Comparison of ENCODE assay signal across 1 cellular context in genomic region chr15:70752142-70752754, GRCh38.
A peak's percentile ranks its signal among the peaks of the same experiment; 100 is the strongest.
TF ChIP-seq lines count a peak whose summit lies in the region.

No MANE protein-coding gene starts in this region.

TF ChIP-seq in HEK293, 187 proteins besides CTCF, POLR2A, EP300 and RAD21 (continued from another document):
- no peak for TF ChIP-seq ZNF776 (tag by site-specific recombination; IDR thresholded peaks at IDR 0.05; ENCODE audit: borderline replicate concordance)
- peak; percentile 89 for TF ChIP-seq ZNF596 (tag by site-specific recombination; IDR thresholded peaks at IDR 0.05)
- no peak for TF ChIP-seq KLF8 (tag by site-specific recombination; IDR thresholded peaks at IDR 0.05)
- TF ChIP-seq ZNF362 (tag by site-specific recombination; IDR thresholded peaks at IDR 0.05): peak; percentile 55; the same call in 1 of the 2 replicates
- TF ChIP-seq ZNF146 (tag by site-specific recombination; IDR thresholded peaks at IDR 0.05): no peak
- TF ChIP-seq ZNF600 (tag by site-specific recombination; IDR thresholded peaks at IDR 0.05): 0 out of 2 replicates have a peak, but pooled peaks have one; percentile 13
- peak; percentile 73 for TF ChIP-seq BCL6B (tag by site-specific recombination; IDR thresholded peaks at IDR 0.05)
- no peak for TF ChIP-seq ZNF518A (tag by site-specific recombination; conservative IDR thresholded peaks at IDR 0.05; ENCODE audit: low read depth)
- no peak for TF ChIP-seq ZNF292 (tag by site-specific recombination; IDR thresholded peaks at IDR 0.05; ENCODE audit: borderline replicate concordance, low read depth)
- no peak for TF ChIP-seq ZNF366 (tag by site-specific recombination; conservative IDR thresholded peaks at IDR 0.05)
- TF ChIP-seq PBX3 (CRISPR knock-in tag; IDR thresholded peaks at IDR 0.05): no peak
- no peak for TF ChIP-seq ZNF16 (tag by site-specific recombination; IDR thresholded peaks at IDR 0.05; ENCODE audit: low read depth)
- no peak for TF ChIP-seq ZNF664 (tag by site-specific recombination; IDR thresholded peaks at IDR 0.05)
- TF ChIP-seq ZIC2 (tag by site-specific recombination; IDR thresholded peaks at IDR 0.05): peak; percentile 90
- TF ChIP-seq SP3 (tag by site-specific recombination; IDR thresholded peaks at IDR 0.05): no peak
- TF ChIP-seq ZBTB21 (tag by site-specific recombination; IDR thresholded peaks at IDR 0.05): no peak
